13 cellular contexts compared by ENCODE assay signal in genomic region chrX:124395145-124395858, GRCh38. TPM values are rescaled to one million over a fixed set of nuclear protein-coding genes. Genes with fewer than 3 reads are reported as not detected.
A peak's percentile ranks its signal among the peaks of the same experiment; 100 is the strongest.
DNase-seq lines count a peak whose midpoint lies in the region; ATAC-seq, FAIRE-seq and TF ChIP-seq lines count a peak whose summit lies in the region.
"Had no signal": no experiment of that assay in that cellular context is flagged by ENCODE, and none has a peak within 500 bp of the region (broad histone marks: within the 10 kb centered on the region; RNA-seq: fewer than 3 reads in every experiment).

No MANE protein-coding gene starts in this region.

- peak overlapping the region; percentile 56 for H3K27ac Mint-ChIP-seq in activated CD8-positive, alpha-beta memory T cell treated with anti-CD3 and anti-CD28 coated beads, Interleukin-2, amount 10 ng/mL, durations not matched to agents 7 days and 5 days
- H3K27ac Mint-ChIP-seq in immature natural killer cell, result peak overlapping the region; percentile 47 to 72 (median 62)
- H3K27ac Mint-ChIP-seq: nephron had no signal

- peaks cover 30% of the 10 kb centered on the region for H3K4me1 Mint-ChIP-seq in activated CD8-positive, alpha-beta memory T cell treated with anti-CD3 and anti-CD28 coated beads, Interleukin-2, amount 10 ng/mL, durations not matched to agents 7 days and 5 days
- H3K4me1 Mint-ChIP-seq in immature natural killer cell, result peaks cover 22 to 38% of the 10 kb centered on the region in 2 donors
- H3K4me1 Mint-ChIP-seq: nephron had no signal

- TF ChIP-seq POLR2A in H54 (IDR thresholded peaks at IDR 0.05; ENCODE audit: low read depth, low read length), result no peak

- H3K36me3 Mint-ChIP-seq in activated CD8-positive, alpha-beta memory T cell treated with anti-CD3 and anti-CD28 coated beads, Interleukin-2, amount 10 ng/mL, durations not matched to agents 7 days and 5 days, result peaks cover 6% of the 10 kb centered on the region
- peaks cover 0 to 6% (median 3%) of the 10 kb centered on the region in 3 donors for H3K36me3 Mint-ChIP-seq in immature natural killer cell

- no peak for FAIRE-seq in H54 (lab: Jason Lieb, UNC)

- ATAC-seq in activated CD8-positive, alpha-beta memory T cell treated with anti-CD3 and anti-CD28 coated beads, Interleukin-2, amount 10 ng/mL, durations not matched to agents 7 days and 5 days, result peak; percentile 59
- peak; percentile 67 for ATAC-seq in GM21619 (IDR thresholded peaks at IDR 0.05; ENCODE audit: unreplicated experiment)
- peak; percentile 32 for ATAC-seq in HG03558 (IDR thresholded peaks at IDR 0.05; ENCODE audit: extremely low read depth, unreplicated experiment)
- no peak for ATAC-seq in HG03108 (IDR thresholded peaks at IDR 0.05; ENCODE audit: unreplicated experiment)
- ATAC-seq: SK-N-SH treated with all-trans-retinoic acid at 6 μM for 48 hours had no signal

- H3K27me3 Mint-ChIP-seq in activated CD8-positive, alpha-beta memory T cell treated with anti-CD3 and anti-CD28 coated beads, Interleukin-2, amount 10 ng/mL, durations not matched to agents 7 days and 5 days, result no peaks in the 10 kb centered on the region
- peaks cover 2 to 10% (median 5%) of the 10 kb centered on the region in 3 donors for H3K27me3 Mint-ChIP-seq in immature natural killer cell (ENCODE audit: low read depth in 3 of 3)

- no peak for DNase-seq in activated CD8-positive, alpha-beta memory T cell treated with anti-CD3 and anti-CD28 coated beads, Interleukin-2, amount 10 ng/mL, durations not matched to agents 7 days and 5 days
- no peak for DNase-seq in activated CD8-positive, alpha-beta memory T cell treated with anti-CD3 and anti-CD28 coated beads, Interleukin-2, amount 50 U/mL, for 4 hours
- DNase-seq in immature natural killer cell (peak; percentile 11 to 19 (median 11)), cerebellar cortex (ENCODE audit: low spot score) (no peak), H54 (ENCODE audit: insufficient read length, low spot score) (no peak)
- DNase-seq: activated CD4-positive, alpha-beta T cell treated with anti-CD3 and anti-CD28 coated beads, Interleukin-2, amount 50 U/mL, for 4 hours; NCI-H1105 treated with DMSO at 0.1 percent for 48 hours; small intestine had no signal

- CTCF ChIA-PET in activated CD8-positive, alpha-beta memory T cell treated with anti-CD3 and anti-CD28 coated beads, Interleukin-2, amount 10 ng/mL, durations not matched to agents 7 days and 5 days (lab: Charles Lee), result interaction anchor here (1.7 kb wide), 1 partner anchor 9 kb away, joined by 3 read pairs; no protein-coding TSS in a partner anchor

- no peaks in the 10 kb centered on the region for H3K9me3 Mint-ChIP-seq in activated CD8-positive, alpha-beta memory T cell treated with anti-CD3 and anti-CD28 coated beads, Interleukin-2, amount 10 ng/mL, durations not matched to agents 7 days and 5 days (ENCODE audit: low read depth)
- H3K9me3 Mint-ChIP-seq in immature natural killer cell, result no peaks in the 10 kb centered on the region
- H3K9me3 Mint-ChIP-seq: nephron had no signal

- peak overlapping the region; percentile 43 for H3K4me3 Mint-ChIP-seq in activated CD8-positive, alpha-beta memory T cell treated with anti-CD3 and anti-CD28 coated beads, Interleukin-2, amount 10 ng/mL, durations not matched to agents 7 days and 5 days
- peak overlapping the region; percentile 48 to 79 (median 73) for H3K4me3 Mint-ChIP-seq in immature natural killer cell
- H3K4me3 Mint-ChIP-seq: nephron had no signal

RNA-seq across cellular contexts. Expression of gene SH2D1A, which starts 48.9 kb away (rescaled TPM):
- total RNA-seq in activated CD8-positive, alpha-beta memory T cell treated with anti-CD3 and anti-CD28 coated beads, Interleukin-2, amount 10 ng/mL, durations not matched to agents 7 days and 5 days, result 10 to 100 TPM; 47.0 to 61.8 TPM
- 100 to 1,000 TPM; 127 to 164 (median 136) TPM for polyA plus RNA-seq in immature natural killer cell

Comparison
In these comparisons a context has a peak if more than half of its experiments do, and no peak if none do; other contexts are left out.
1. DNase-seq: peak in immature natural killer cell (3 of 3); none in activated CD8-positive, alpha-beta memory T cell treated with anti-CD3 and anti-CD28 coated beads, Interleukin-2, amount 10 ng/mL, durations not matched to agents 7 days and 5 days (single experiment), activated CD8-positive, alpha-beta memory T cell treated with anti-CD3 and anti-CD28 coated beads, Interleukin-2, amount 50 U/mL, for 4 hours (single experiment), cerebellar cortex (single experiment) and H54 (single experiment).